1 cellular context compared by ENCODE assay signal in genomic region chr11:10311802-10312201, GRCh38.
TF ChIP-seq lines count a peak whose summit lies in the region.

No MANE protein-coding gene starts in this region.

TF ChIP-seq in H1, 55 proteins besides CTCF, POLR2A, EP300 and RAD21:
- TF ChIP-seq CTBP2 (IDR thresholded peaks at IDR 0.05; ENCODE audit: borderline replicate concordance, insufficient read depth, insufficient read length, low read length) (no peak), ATF2 (IDR thresholded peaks at IDR 0.05; ENCODE audit: low read length) (no peak), EGR1 (IDR thresholded peaks at IDR 0.05; ENCODE audit: borderline replicate concordance, low read depth, low read length) (no peak), SP4 (IDR thresholded peaks at IDR 0.05; ENCODE audit: low read length) (no peak), SP2 (IDR thresholded peaks at IDR 0.05; ENCODE audit: low read length) (no peak), NRF1 (IDR thresholded peaks at IDR 0.05; ENCODE audit: low read depth, low read length) (no peak), PHF8 (conservative IDR thresholded peaks at IDR 0.05; ENCODE audit: low read depth, low read length) (no peak), EZH2 (IDR thresholded peaks at IDR 0.05; ENCODE audit: low read depth, low read length, severe bottlenecking) (no peak), KDM1A (IDR thresholded peaks at IDR 0.05; ENCODE audit: borderline replicate concordance, low read length) (no peak), TEAD4 (IDR thresholded peaks at IDR 0.05; ENCODE audit: low read depth, low read length) (no peak), HDAC2 (IDR thresholded peaks at IDR 0.05; ENCODE audit: borderline replicate concordance in 1 of 2, low read depth in 2 of 2, low read length in 2 of 2) (no peak), BRCA1 (IDR thresholded peaks at IDR 0.05; ENCODE audit: low read depth, low read length) (no peak), TAF7 (optimal IDR thresholded peaks at IDR 0.05; ENCODE audit: borderline replicate concordance, low read depth, low read length) (no peak), CBX8 (IDR thresholded peaks at IDR 0.05; ENCODE audit: borderline replicate concordance, low read depth, low read length) (no peak), MAFK (IDR thresholded peaks at IDR 0.05; ENCODE audit: low read depth, low read length) (no peak)
